ENCODE assay signal across 8 cellular contexts in the genomic region with DNA sequence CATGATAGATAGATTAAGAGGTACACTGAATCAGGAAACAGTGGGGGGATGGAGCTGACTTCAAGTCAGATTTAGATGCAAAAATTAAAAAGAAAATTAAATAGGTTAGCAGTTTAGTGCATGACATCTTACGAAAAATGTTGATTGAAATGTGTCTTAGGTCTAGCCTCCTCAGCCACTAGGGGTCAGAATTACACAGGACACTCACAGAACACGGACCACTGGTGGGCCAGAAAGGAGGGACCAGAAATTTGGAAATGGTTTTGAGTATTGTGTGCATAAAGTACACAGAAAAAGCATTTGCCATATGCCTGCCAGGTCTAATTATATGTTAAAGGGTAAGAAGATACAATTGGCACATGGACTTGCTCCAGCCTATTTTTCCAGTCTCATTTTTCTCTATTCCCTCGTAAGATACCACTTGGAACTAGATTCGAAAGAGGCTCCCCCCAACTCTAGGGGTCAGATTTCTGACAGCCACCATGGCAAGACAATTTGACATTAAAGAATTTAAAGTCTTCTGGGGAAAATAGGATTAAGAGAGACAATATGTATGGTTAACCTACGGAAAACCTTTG.
DNase-seq lines count a peak whose midpoint lies in the region; ATAC-seq and TF ChIP-seq lines count a peak whose summit lies in the region.

No MANE protein-coding gene starts in this region.

- H3K36me3 ChIP-seq in HAP-1 (replicated peaks) (no peaks in the 10 kb centered on the region), brain microvascular endothelial cell (replicated peaks) (no peaks in the 10 kb centered on the region)

- H3K4me1 ChIP-seq in HAP-1, result no peaks in the 10 kb centered on the region

- peak; percentile 83 for TF ChIP-seq CTCF in brain microvascular endothelial cell (IDR thresholded peaks at IDR 0.05; ENCODE audit: low read depth, low read length, missing control alignments)

- no peak for ATAC-seq in GM21423 (IDR thresholded peaks at IDR 0.05; ENCODE audit: unreplicated experiment)
- ATAC-seq in HG02588 (IDR thresholded peaks at IDR 0.05; ENCODE audit: unreplicated experiment), result no peak

- H3K9me3 ChIP-seq in HAP-1, result no peaks in the 10 kb centered on the region

- DNase-seq in DMS53 (lab: John Stamatoyannopoulos, UW) (peak; percentile 76), HAP-1 (ENCODE audit: low spot score in 2 of 2) (peak; percentile 9 to 57), NCI-H2227 treated with DMSO at 0.1 percent for 48 hours (lab: John Stamatoyannopoulos, UW) (peak; percentile 82), brain microvascular endothelial cell (peak; percentile 57), kidney glomerular epithelial cell (lab: John Stamatoyannopoulos, UW) (peak; percentile 40), cerebellar nuclear complex (lab: John Stamatoyannopoulos, UW) (no peak)

- in situ Hi-C loops in HAP-1 (cut with MboI; ENCODE audit: low sequenced_read_pairs), result no loop called here
- in situ Hi-C loops in brain microvascular endothelial cell (cut with HindIII; ENCODE audit: low pct_ligation_motif_present, low sequenced_read_pairs), result no loop called here

- no peak overlapping the region for H3K27ac ChIP-seq in brain microvascular endothelial cell

- no peak overlapping the region for H3K4me3 ChIP-seq in HAP-1
- no peak overlapping the region for H3K4me3 ChIP-seq in brain microvascular endothelial cell (ENCODE audit: low read depth, low read length)

- no peaks in the 10 kb centered on the region for H3K27me3 ChIP-seq in HAP-1 (ENCODE audit: low read depth)
- H3K27me3 ChIP-seq in brain microvascular endothelial cell (replicated peaks), result no peaks in the 10 kb centered on the region

Comparison
In these comparisons a context has a peak if more than half of its experiments do, and no peak if none do; other contexts are left out.
1. DNase-seq: peak in DMS53 (single experiment), HAP-1 (2 of 2), NCI-H2227 treated with DMSO at 0.1 percent for 48 hours (single experiment), brain microvascular endothelial cell (single experiment) and kidney glomerular epithelial cell (single experiment); none in cerebellar nuclear complex (0 of 2).